1 cellular context compared by ENCODE assay signal in the genomic region with DNA sequence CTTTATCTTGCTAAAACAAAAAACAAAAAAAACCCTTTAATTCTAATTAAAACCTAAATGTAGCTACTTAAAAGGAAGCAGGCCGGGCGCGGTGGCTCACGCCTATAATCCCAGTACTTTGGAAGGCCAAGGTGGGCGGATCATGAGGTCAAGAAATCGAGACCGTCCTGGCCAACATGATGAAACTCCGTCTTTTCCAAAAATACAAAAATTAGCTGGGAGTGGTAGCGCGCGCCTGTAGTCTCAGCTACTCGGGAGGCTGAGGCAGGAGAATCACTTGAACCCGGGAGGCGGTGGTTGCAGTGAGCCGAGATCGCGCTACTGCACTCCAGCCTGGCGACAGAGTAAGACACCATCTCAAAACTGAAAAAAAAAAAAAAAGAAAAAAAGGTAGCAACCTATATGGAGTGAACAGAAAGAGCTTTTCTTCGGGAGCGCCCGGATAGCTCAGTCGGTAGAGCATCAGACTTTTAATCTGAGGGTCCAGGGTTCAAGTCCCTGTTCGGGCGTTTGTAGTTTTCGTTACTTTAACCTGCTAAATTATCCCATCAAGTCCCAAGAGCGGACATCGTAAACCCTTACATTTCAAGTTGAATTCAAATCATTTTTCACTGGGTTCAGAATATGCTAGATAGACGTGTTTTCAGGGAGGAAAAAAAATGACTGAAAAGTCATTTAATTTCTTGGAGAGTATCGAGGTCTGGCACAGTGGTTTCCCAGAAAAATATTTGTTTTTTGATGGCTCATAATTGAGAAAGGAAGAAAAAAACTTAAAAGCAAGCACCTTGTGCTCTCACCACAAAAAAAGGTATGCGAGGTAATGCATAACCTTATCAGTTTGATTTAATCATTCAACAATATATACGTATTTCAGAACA.
A peak's percentile ranks its signal among the peaks of the same experiment; 100 is the strongest.
TF ChIP-seq lines count a peak whose summit lies in the region.

No MANE protein-coding gene starts in this region.

TF ChIP-seq in K562, 482 proteins besides CTCF, POLR2A, EP300 and RAD21 (continued from another document and continues in another):
- TF ChIP-seq, protein P1, sequence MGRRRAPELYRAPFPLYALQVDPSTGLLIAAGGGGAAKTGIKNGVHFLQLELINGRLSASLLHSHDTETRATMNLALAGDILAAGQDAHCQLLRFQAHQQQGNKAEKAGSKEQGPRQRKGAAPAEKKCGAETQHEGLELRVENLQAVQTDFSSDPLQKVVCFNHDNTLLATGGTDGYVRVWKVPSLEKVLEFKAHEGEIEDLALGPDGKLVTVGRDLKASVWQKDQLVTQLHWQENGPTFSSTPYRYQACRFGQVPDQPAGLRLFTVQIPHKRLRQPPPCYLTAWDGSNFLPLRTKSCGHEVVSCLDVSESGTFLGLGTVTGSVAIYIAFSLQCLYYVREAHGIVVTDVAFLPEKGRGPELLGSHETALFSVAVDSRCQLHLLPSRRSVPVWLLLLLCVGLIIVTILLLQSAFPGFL (CRISPR knock-in tag; IDR thresholded peaks at IDR 0.05) = no peak
- no peak for TF ChIP-seq SRSF1 (IDR thresholded peaks at IDR 0.05; ENCODE audit: low read depth, low read length)
- TF ChIP-seq, protein P2, sequence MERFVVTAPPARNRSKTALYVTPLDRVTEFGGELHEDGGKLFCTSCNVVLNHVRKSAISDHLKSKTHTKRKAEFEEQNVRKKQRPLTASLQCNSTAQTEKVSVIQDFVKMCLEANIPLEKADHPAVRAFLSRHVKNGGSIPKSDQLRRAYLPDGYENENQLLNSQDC (CRISPR knock-in tag; IDR thresholded peaks at IDR 0.05) = no peak
- no peak for TF ChIP-seq ZNF253 (CRISPR knock-in tag; conservative IDR thresholded peaks at IDR 0.05)
- no peak; the same call in 1 of the 2 replicates for TF ChIP-seq ZC3H11A (IDR thresholded peaks at IDR 0.05; ENCODE audit: low read depth, low read length)
- TF ChIP-seq HDAC8 (tag; IDR thresholded peaks at IDR 0.05) = no peak
- TF ChIP-seq MAFG (tag; conservative IDR thresholded peaks at IDR 0.05) = peak; percentile 40; the same call in 1 of the 2 replicates
- peak; percentile 17; the same call in 1 of the 2 replicates for TF ChIP-seq KAT7 (CRISPR knock-in tag; IDR thresholded peaks at IDR 0.05; ENCODE audit: borderline replicate concordance)
- no peak for TF ChIP-seq NR4A1 (CRISPR knock-in tag; IDR thresholded peaks at IDR 0.05)
- peak; percentile 30; the same call in 1 of the 2 replicates for TF ChIP-seq NR4A1 (tag; IDR thresholded peaks at IDR 0.05)
- TF ChIP-seq, protein P3, sequence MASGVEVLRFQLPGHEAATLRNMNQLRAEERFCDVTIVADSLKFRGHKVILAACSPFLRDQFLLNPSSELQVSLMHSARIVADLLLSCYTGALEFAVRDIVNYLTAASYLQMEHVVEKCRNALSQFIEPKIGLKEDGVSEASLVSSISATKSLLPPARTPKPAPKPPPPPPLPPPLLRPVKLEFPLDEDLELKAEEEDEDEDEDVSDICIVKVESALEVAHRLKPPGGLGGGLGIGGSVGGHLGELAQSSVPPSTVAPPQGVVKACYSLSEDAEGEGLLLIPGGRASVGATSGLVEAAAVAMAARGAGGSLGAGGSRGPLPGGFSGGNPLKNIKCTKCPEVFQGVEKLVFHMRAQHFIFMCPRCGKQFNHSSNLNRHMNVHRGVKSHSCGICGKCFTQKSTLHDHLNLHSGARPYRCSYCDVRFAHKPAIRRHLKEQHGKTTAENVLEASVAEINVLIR (CRISPR knock-in tag; IDR thresholded peaks at IDR 0.05) = no peak
- no peak for TF ChIP-seq HNRNPL (IDR thresholded peaks at IDR 0.05; ENCODE audit: low read depth, low read length)
- TF ChIP-seq DACH1 (IDR thresholded peaks at IDR 0.05; ENCODE audit: partially characterized antibody) = no peak
- no peak for TF ChIP-seq ARID2 (IDR thresholded peaks at IDR 0.05)
- TF ChIP-seq HDAC2 (IDR thresholded peaks at IDR 0.05) = no peak; the same call in 1 of the 2 replicates
- TF ChIP-seq PCBP1 (IDR thresholded peaks at IDR 0.05; ENCODE audit: low read depth, low read length, poor library complexity, severe bottlenecking) = no peak
- TF ChIP-seq ZNF133 (CRISPR knock-in tag; IDR thresholded peaks at IDR 0.05) = no peak
- no peak for TF ChIP-seq HMGN3 (IDR thresholded peaks at IDR 0.05; ENCODE audit: borderline replicate concordance, extremely low read depth, insufficient read length, low read depth, low read length)
- TF ChIP-seq CCNT2 (IDR thresholded peaks at IDR 0.05; ENCODE audit: borderline replicate concordance, extremely low read depth, insufficient read length, low read depth, low read length) = no peak
- TF ChIP-seq SIX5 (IDR thresholded peaks at IDR 0.05; ENCODE audit: borderline replicate concordance in 1 of 2, insufficient read depth in 1 of 2, low read depth in 1 of 2, low read length in 2 of 2) = no peak
- TF ChIP-seq SNRNP70 (optimal IDR thresholded peaks at IDR 0.05; ENCODE audit: low read depth, low read length) = no peak
- no peak for TF ChIP-seq ARHGAP35 (IDR thresholded peaks at IDR 0.05; ENCODE audit: partially characterized antibody)
- TF ChIP-seq BRD4 (IDR thresholded peaks at IDR 0.05) = peak; percentile 71
- 0 out of 2 replicates have a peak, but pooled peaks have one; percentile 15 for TF ChIP-seq NFXL1 (CRISPR knock-in tag; IDR thresholded peaks at IDR 0.05)
- TF ChIP-seq CTBP1 (IDR thresholded peaks at IDR 0.05; ENCODE audit: borderline replicate concordance) = no peak; the same call in 1 of the 2 replicates
- TF ChIP-seq, protein P4, sequence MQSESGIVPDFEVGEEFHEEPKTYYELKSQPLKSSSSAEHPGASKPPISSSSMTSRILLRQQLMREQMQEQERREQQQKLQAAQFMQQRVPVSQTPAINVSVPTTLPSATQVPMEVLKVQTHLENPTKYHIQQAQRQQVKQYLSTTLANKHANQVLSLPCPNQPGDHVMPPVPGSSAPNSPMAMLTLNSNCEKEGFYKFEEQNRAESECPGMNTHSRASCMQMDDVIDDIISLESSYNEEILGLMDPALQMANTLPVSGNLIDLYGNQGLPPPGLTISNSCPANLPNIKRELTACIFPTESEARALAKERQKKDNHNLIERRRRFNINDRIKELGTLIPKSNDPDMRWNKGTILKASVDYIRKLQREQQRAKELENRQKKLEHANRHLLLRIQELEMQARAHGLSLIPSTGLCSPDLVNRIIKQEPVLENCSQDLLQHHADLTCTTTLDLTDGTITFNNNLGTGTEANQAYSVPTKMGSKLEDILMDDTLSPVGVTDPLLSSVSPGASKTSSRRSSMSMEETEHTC (IDR thresholded peaks at IDR 0.05) = no peak
- 0 out of 2 replicates have a peak, but pooled peaks have one; percentile 2 for TF ChIP-seq TCF7L2 (IDR thresholded peaks at IDR 0.05; ENCODE audit: low read depth, low read length)
- TF ChIP-seq GTF2E2 (tag; IDR thresholded peaks at IDR 0.05) = peak; percentile 82
- no peak for TF ChIP-seq ZC3H8 (IDR thresholded peaks at IDR 0.05)
- TF ChIP-seq THRAP3 (IDR thresholded peaks at IDR 0.05; ENCODE audit: borderline replicate concordance) = peak; percentile 92; the same call in 1 of the 2 replicates
- TF ChIP-seq, protein P5, sequence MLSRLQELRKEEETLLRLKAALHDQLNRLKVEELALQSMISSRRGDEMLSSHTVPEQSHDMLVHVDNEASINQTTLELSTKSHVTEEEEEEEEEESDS (CRISPR knock-in tag; IDR thresholded peaks at IDR 0.05) = no peak
- no peak; the same call in 1 of the 2 replicates for TF ChIP-seq MAFF (IDR thresholded peaks at IDR 0.05; ENCODE audit: low read length)
- TF ChIP-seq JUND (IDR thresholded peaks at IDR 0.05; ENCODE audit: borderline replicate concordance, low read depth, low read length) = peak; percentile 42; the same call in 1 of the 2 replicates
- peak; percentile 39; the same call in 1 of the 3 replicates for TF ChIP-seq JUND (tag; IDR thresholded peaks at IDR 0.05; ENCODE audit: borderline replicate concordance, low read depth, low read length)
- TF ChIP-seq, protein P6, sequence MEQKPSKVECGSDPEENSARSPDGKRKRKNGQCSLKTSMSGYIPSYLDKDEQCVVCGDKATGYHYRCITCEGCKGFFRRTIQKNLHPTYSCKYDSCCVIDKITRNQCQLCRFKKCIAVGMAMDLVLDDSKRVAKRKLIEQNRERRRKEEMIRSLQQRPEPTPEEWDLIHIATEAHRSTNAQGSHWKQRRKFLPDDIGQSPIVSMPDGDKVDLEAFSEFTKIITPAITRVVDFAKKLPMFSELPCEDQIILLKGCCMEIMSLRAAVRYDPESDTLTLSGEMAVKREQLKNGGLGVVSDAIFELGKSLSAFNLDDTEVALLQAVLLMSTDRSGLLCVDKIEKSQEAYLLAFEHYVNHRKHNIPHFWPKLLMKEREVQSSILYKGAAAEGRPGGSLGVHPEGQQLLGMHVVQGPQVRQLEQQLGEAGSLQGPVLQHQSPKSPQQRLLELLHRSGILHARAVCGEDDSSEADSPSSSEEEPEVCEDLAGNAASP (IDR thresholded peaks at IDR 0.05) = no peak
- TF ChIP-seq TSC22D4 (tag; IDR thresholded peaks at IDR 0.05) = no peak
- TF ChIP-seq MECOM (CRISPR knock-in tag; IDR thresholded peaks at IDR 0.05) = no peak
- TF ChIP-seq JUN (IDR thresholded peaks at IDR 0.05; ENCODE audit: borderline replicate concordance, low read depth, low read length) = peak; percentile 34; the same call in 1 of the 2 replicates
- no peak for TF ChIP-seq JUN (CRISPR knock-in tag; IDR thresholded peaks at IDR 0.05; ENCODE audit: borderline replicate concordance)
- TF ChIP-seq POU5F1 (IDR thresholded peaks at IDR 0.05; ENCODE audit: borderline replicate concordance, low read depth, low read length, partially characterized antibody) = peak; percentile 18
- peak; percentile 72 for TF ChIP-seq ZBTB8A (IDR thresholded peaks at IDR 0.05; ENCODE audit: partially characterized antibody)
- no peak for TF ChIP-seq KAT8 (IDR thresholded peaks at IDR 0.05; ENCODE audit: low read depth)
- no peak for TF ChIP-seq MCM7 (IDR thresholded peaks at IDR 0.05)
- no peak for TF ChIP-seq ZNF232 (CRISPR knock-in tag; IDR thresholded peaks at IDR 0.05)
- peak in 1 of 2 experiments; percentile 97; a peak in 3 of 4 replicates for TF ChIP-seq HDAC1 (IDR thresholded peaks at IDR 0.05)
- TF ChIP-seq, protein P7, sequence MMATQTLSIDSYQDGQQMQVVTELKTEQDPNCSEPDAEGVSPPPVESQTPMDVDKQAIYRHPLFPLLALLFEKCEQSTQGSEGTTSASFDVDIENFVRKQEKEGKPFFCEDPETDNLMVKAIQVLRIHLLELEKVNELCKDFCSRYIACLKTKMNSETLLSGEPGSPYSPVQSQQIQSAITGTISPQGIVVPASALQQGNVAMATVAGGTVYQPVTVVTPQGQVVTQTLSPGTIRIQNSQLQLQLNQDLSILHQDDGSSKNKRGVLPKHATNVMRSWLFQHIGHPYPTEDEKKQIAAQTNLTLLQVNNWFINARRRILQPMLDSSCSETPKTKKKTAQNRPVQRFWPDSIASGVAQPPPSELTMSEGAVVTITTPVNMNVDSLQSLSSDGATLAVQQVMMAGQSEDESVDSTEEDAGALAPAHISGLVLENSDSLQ (IDR thresholded peaks at IDR 0.05) = no peak
- no peak; the same call in 1 of the 2 replicates for TF ChIP-seq GABPA (tag; conservative IDR thresholded peaks at IDR 0.05; ENCODE audit: low read depth)
- no peak for TF ChIP-seq RFX7 (CRISPR knock-in tag; IDR thresholded peaks at IDR 0.05)
- TF ChIP-seq RFX1 (IDR thresholded peaks at IDR 0.05) = 0 out of 2 replicates have a peak, but pooled peaks have one; percentile 12
- 0 out of 2 replicates have a peak, but pooled peaks have one; percentile 36 for TF ChIP-seq GTF2A2 (tag; IDR thresholded peaks at IDR 0.05)
- TF ChIP-seq JUNB (CRISPR knock-in tag; conservative IDR thresholded peaks at IDR 0.05) = no peak
- TF ChIP-seq, protein P8, sequence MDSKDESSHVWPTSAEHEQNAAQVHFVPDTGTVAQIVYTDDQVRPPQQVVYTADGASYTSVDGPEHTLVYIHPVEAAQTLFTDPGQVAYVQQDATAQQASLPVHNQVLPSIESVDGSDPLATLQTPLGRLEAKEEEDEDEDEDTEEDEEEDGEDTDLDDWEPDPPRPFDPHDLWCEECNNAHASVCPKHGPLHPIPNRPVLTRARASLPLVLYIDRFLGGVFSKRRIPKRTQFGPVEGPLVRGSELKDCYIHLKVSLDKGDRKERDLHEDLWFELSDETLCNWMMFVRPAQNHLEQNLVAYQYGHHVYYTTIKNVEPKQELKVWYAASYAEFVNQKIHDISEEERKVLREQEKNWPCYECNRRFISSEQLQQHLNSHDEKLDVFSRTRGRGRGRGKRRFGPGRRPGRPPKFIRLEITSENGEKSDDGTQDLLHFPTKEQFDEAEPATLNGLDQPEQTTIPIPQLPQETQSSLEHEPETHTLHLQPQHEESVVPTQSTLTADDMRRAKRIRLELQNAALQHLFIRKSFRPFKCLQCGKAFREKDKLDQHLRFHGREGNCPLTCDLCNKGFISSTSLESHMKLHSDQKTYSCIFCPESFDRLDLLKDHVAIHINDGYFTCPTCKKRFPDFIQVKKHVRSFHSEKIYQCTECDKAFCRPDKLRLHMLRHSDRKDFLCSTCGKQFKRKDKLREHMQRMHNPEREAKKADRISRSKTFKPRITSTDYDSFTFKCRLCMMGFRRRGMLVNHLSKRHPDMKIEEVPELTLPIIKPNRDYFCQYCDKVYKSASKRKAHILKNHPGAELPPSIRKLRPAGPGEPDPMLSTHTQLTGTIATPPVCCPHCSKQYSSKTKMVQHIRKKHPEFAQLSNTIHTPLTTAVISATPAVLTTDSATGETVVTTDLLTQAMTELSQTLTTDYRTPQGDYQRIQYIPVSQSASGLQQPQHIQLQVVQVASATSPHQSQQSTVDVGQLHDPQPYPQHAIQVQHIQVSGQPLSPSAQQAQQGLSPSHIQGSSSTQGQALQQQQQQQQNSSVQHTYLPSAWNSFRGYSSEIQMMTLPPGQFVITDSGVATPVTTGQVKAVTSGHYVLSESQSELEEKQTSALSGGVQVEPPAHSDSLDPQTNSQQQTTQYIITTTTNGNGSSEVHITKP (IDR thresholded peaks at IDR 0.05; ENCODE audit: partially characterized antibody) = peak; percentile 13
- no peak for TF ChIP-seq PCBP2 (IDR thresholded peaks at IDR 0.05; ENCODE audit: low read depth, low read length, poor library complexity, severe bottlenecking)
- no peak for TF ChIP-seq FIP1L1 (IDR thresholded peaks at IDR 0.05; ENCODE audit: low read depth, low read length, poor library complexity, severe bottlenecking)
- TF ChIP-seq, protein P9, sequence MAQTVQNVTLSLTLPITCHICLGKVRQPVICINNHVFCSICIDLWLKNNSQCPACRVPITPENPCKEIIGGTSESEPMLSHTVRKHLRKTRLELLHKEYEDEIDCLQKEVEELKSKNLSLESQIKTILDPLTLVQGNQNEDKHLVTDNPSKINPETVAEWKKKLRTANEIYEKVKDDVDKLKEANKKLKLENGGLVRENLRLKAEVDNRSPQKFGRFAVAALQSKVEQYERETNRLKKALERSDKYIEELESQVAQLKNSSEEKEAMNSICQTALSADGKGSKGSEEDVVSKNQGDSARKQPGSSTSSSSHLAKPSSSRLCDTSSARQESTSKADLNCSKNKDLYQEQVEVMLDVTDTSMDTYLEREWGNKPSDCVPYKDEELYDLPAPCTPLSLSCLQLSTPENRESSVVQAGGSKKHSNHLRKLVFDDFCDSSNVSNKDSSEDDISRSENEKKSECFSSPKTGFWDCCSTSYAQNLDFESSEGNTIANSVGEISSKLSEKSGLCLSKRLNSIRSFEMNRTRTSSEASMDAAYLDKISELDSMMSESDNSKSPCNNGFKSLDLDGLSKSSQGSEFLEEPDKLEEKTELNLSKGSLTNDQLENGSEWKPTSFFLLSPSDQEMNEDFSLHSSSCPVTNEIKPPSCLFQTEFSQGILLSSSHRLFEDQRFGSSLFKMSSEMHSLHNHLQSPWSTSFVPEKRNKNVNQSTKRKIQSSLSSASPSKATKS (CRISPR knock-in tag; IDR thresholded peaks at IDR 0.05) = peak; percentile 62; the same call in 1 of the 2 replicates
- TF ChIP-seq DMBX1 (CRISPR knock-in tag; IDR thresholded peaks at IDR 0.05; ENCODE audit: borderline replicate concordance) = peak; percentile 51
